In the genomic region with DNA sequence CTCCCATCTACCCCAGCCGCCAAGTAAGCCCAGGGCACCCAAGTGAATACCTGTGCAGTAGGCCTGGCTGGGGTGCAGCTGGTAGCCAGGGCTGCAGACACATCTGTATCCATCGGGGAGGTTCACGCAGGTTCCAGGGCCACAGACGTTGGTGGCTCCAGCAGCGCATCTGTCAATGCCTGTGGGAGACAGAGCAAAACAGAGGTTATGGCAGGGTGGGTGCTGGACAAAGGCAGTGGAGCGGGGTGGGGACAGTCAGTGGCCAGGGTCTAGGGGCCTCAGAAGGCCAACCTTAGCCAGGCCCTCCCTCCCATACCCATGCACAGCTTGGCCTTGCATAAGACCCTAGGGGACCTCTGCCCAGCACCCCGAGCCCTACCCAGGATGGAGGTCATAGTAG, we compare ENCODE assay signal across 18 cellular contexts. TPM values are rescaled to one million over a fixed set of nuclear protein-coding genes. Genes with fewer than 3 reads are reported as not detected.
DNase-seq lines count a peak whose midpoint lies in the region; ATAC-seq and TF ChIP-seq lines count a peak whose summit lies in the region.
"Had no signal": no experiment of that assay in that cellular context is flagged by ENCODE, and none has a peak within 500 bp of the region (broad histone marks: within the 10 kb centered on the region; RNA-seq: fewer than 3 reads in every experiment).

No MANE protein-coding gene starts in this region.

- ATAC-seq in Right ventricle myocardium superior (ENCODE audit: poor library complexity): no peak
- no peak for ATAC-seq in right cardiac atrium
- ATAC-seq in lower lobe of right lung: no peak
- no peak for ATAC-seq in psoas muscle
- ATAC-seq: GM23338, HCT116, HepG2 had no signal

- H3K27ac ChIP-seq in right cardiac atrium (ENCODE audit: low read length) (no peak overlapping the region), lower lobe of right lung (no peak overlapping the region), psoas muscle (no peak overlapping the region)
- H3K27ac ChIP-seq: BLaER1 had no signal

- H3K36me3 ChIP-seq in lower lobe of right lung: peaks cover 10% of the 10 kb centered on the region
- H3K36me3 ChIP-seq in psoas muscle (ENCODE audit: insufficient read depth in 1 of 2, low read depth in 1 of 2): no peaks in the 10 kb centered on the region
- H3K36me3 ChIP-seq: BLaER1 had no signal

- TF ChIP-seq CTCF in lower lobe of right lung (IDR thresholded peaks at IDR 0.05) (no peak), psoas muscle (IDR thresholded peaks at IDR 0.05) (no peak)

- no peak overlapping the region for H3K4me3 ChIP-seq in right cardiac atrium (ENCODE audit: low read length)
- no peak overlapping the region for H3K4me3 ChIP-seq in lower lobe of right lung
- no peak overlapping the region for H3K4me3 ChIP-seq in psoas muscle
- H3K4me3 ChIP-seq: BLaER1, GM23338 had no signal

- H3K27me3 ChIP-seq in right cardiac atrium (ENCODE audit: control insufficient read depth, insufficient read depth) (no peaks in the 10 kb centered on the region), lower lobe of right lung (ENCODE audit: low read depth) (no peaks in the 10 kb centered on the region), psoas muscle (ENCODE audit: insufficient read depth in 3 of 3, low read length in 2 of 3) (peaks cover 0 to 4% (median 0%) of the 10 kb centered on the region in 3 donors)
- H3K27me3 ChIP-seq: BLaER1 had no signal

- H3K4me1 ChIP-seq in right cardiac atrium (ENCODE audit: control insufficient read depth, insufficient read depth, low read length): no peaks in the 10 kb centered on the region
- H3K4me1 ChIP-seq in lower lobe of right lung: peaks cover 9% of the 10 kb centered on the region
- H3K4me1 ChIP-seq in psoas muscle: peaks cover 15% of the 10 kb centered on the region

- no peaks in the 10 kb centered on the region for H3K9me3 ChIP-seq in right cardiac atrium (ENCODE audit: control insufficient read depth, low read length)
- H3K9me3 ChIP-seq in lower lobe of right lung: no peaks in the 10 kb centered on the region
- no peaks in the 10 kb centered on the region for H3K9me3 ChIP-seq in psoas muscle
- H3K9me3 ChIP-seq: BLaER1 had no signal

- intact Hi-C loops in Right ventricle myocardium superior (cut with DNase I): no loop called here
- intact Hi-C loops in right cardiac atrium (cut with DNase I): no loop called here
- intact Hi-C loops in lower lobe of right lung (cut with DNase I): no loop called here
- intact Hi-C loops in psoas muscle (cut with DNase I): no loop called here

- DNase-seq in Right ventricle myocardium superior: peak; percentile 24
- DNase-seq in right cardiac atrium: no peak
- DNase-seq in lower lobe of right lung: peak; percentile 21
- peak; percentile 7 to 30 for DNase-seq in psoas muscle
- DNase-seq in GM03348 (ENCODE audit: low spot score): no peak
- DNase-seq in SIG-M5 (lab: John Stamatoyannopoulos, UW): no peak
- no peak for DNase-seq in NCI-H526 treated with DMSO at 0.1 percent for 48 hours (lab: John Stamatoyannopoulos, UW)
- DNase-seq: 8988T; CD4-positive, alpha-beta memory T cell; DMS153; DMS79; GDM1; H7; HFFc6 had no signal

- 93% methylated on average over 7 of the region's 7 CpGs for WGBS in right cardiac atrium
- 93 to 97% (median 95%) methylated on average over 7 of the region's 7 CpGs for WGBS in psoas muscle, 3 donors

RNA-seq across cellular contexts. Expression of gene ISCA2, which starts 29.2 kb away (rescaled TPM):
- 38.3 TPM for total RNA-seq in Right ventricle myocardium superior
- total RNA-seq in right cardiac atrium: 10 to 100 TPM; 29.2 to 40.0 (median 34.9) TPM
- polyA plus RNA-seq in right cardiac atrium: 45.1 TPM
- total RNA-seq in lower lobe of right lung: 23.4 TPM
- total RNA-seq in psoas muscle: 10 to 100 TPM; 24.5 to 38.8 (median 26.0) TPM
- 10 to 100 TPM; 19.9 to 26.9 (median 24.5) TPM for polyA plus RNA-seq in psoas muscle

RNA-seq across cellular contexts. Expression of gene NPC2, which starts 29.6 kb away (rescaled TPM):
- total RNA-seq in Right ventricle myocardium superior: 75.8 TPM
- 100 to 1,000 TPM; 116 to 142 (median 120) TPM for total RNA-seq in right cardiac atrium
- polyA plus RNA-seq in right cardiac atrium: 170 TPM
- 670 TPM for total RNA-seq in lower lobe of right lung
- total RNA-seq in psoas muscle: 10 to 100 TPM; 31.6 to 42.5 (median 35.0) TPM
- 10 to 100 TPM; 28.2 to 30.7 (median 29.3) TPM for polyA plus RNA-seq in psoas muscle

Comparison
In these comparisons a context has a peak if more than half of its experiments do, and no peak if none do; other contexts are left out.
1. DNase-seq: peak in Right ventricle myocardium superior (single experiment), lower lobe of right lung (single experiment) and psoas muscle (2 of 2); none in right cardiac atrium (0 of 3), GM03348 (single experiment), SIG-M5 (single experiment) and NCI-H526 treated with DMSO at 0.1 percent for 48 hours (single experiment).